ENCODE assay signal across 1 cellular context in genomic region chr5:76037736-76038151, GRCh38.
A peak's percentile ranks its signal among the peaks of the same experiment; 100 is the strongest.
TF ChIP-seq lines count a peak whose summit lies in the region.

No MANE protein-coding gene starts in this region.

TF ChIP-seq in H1, 55 proteins besides CTCF, POLR2A, EP300 and RAD21:
- TF ChIP-seq ASH2L (IDR thresholded peaks at IDR 0.05; ENCODE audit: low read length) (peak; percentile 62), RBBP5 (IDR thresholded peaks at IDR 0.05; ENCODE audit: borderline replicate concordance, low read depth, low read length) (0 out of 2 replicates have a peak, but pooled peaks have one; percentile 30)
